In genomic region chr12:69238589-69239285, GRCh38 we compare ENCODE assay signal across 1 cellular context.
TF ChIP-seq lines count a peak whose summit lies in the region.

No MANE protein-coding gene starts in this region.

TF ChIP-seq in SK-N-SH treated with all-trans-retinoic acid at 6 μM for 48 hours, 23 proteins besides CTCF, POLR2A, EP300 and RAD21 (continued from another document):
- TF ChIP-seq POU6F1 (CRISPR knock-in tag; IDR thresholded peaks at IDR 0.05; ENCODE audit: borderline replicate concordance, low read depth), result no peak
- TF ChIP-seq ZNF565 (CRISPR knock-in tag; conservative IDR thresholded peaks at IDR 0.05; ENCODE audit: low read depth), result no peak
